In the genomic region with DNA sequence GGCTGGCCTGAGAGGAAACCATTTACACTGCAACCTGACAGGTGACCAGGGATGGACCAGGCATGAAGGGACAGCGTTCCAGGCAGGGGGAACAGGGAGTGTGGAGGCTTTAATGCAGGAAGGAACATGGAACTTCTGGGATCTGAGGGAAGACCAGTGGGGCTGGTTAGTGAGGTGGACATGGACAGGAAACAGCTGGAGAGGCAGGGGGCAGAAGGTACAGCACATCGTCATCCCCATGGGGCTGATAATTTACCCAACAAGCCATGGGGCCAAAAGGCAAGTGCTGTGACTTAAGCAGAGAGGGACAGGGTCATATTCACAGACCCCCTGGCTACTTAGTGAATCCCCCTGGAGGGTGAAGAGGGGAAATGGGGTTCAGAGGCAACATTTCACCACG, we compare ENCODE assay signal across 26 cellular contexts.
DNase-seq lines count a peak whose midpoint lies in the region; ATAC-seq, FAIRE-seq and TF ChIP-seq lines count a peak whose summit lies in the region.
"Had no signal": no experiment of that assay in that cellular context is flagged by ENCODE, and none has a peak within 500 bp of the region (broad histone marks: within the 10 kb centered on the region; RNA-seq: fewer than 3 reads in every experiment).

No MANE protein-coding gene starts in this region.

- 0 out of 2 replicates have a peak overlapping the region, but pooled peaks have one; percentile 43 for H3K4me3 ChIP-seq in HUES48 (ENCODE audit: low read depth, low read length)
- no peak overlapping the region for H3K4me3 ChIP-seq in bronchial epithelial cell (ENCODE audit: low read depth, low read length)
- H3K4me3 ChIP-seq in iPS-20b (ENCODE audit: low read length): peak overlapping the region; percentile 56; the same call in 1 of the 2 replicates
- H3K4me3 ChIP-seq: BLaER1 treated with 17β-estradiol and CSF1 and Interleukin-3, amounts not matched to agents 10 nM and 100 nM; MG63; PC-9 had no signal

- H3K9me3 Mint-ChIP-seq in osteocyte (ENCODE audit: unreplicated experiment): no peaks in the 10 kb centered on the region
- no peaks in the 10 kb centered on the region for H3K9me3 Mint-ChIP-seq in activated T-cell treated with anti-CD3 and anti-CD28 coated beads, Interleukin-2, amount 50 U/mL, for 24 hours
- H3K9me3 Mint-ChIP-seq: CD4-positive, alpha-beta T cell had no signal

- FAIRE-seq in bronchial epithelial cell (lab: Jason Lieb, UNC): peak; percentile 58
- no peak for FAIRE-seq in GM12891 (lab: Jason Lieb, UNC)
- FAIRE-seq: A204.1, D721Med, GM18507 had no signal

- H3K4me1 Mint-ChIP-seq in osteocyte (ENCODE audit: unreplicated experiment): no peaks in the 10 kb centered on the region
- H3K4me1 Mint-ChIP-seq in activated T-cell treated with anti-CD3 and anti-CD28 coated beads, Interleukin-2, amount 50 U/mL, for 24 hours (ENCODE audit: low read depth): no peaks in the 10 kb centered on the region

- H3K27ac ChIP-seq in HUES48 (ENCODE audit: low read depth, low read length) (peak overlapping the region; percentile 82), iPS-20b (ENCODE audit: low read length) (peak overlapping the region; percentile 41)
- H3K27ac ChIP-seq: BLaER1 treated with 17β-estradiol and CSF1 and Interleukin-3, amounts not matched to agents 10 nM and 100 nM; PC-9 had no signal

- H3K4me1 ChIP-seq in HUES48 (ENCODE audit: control insufficient read depth, insufficient read depth, low read length) (peaks cover 44% of the 10 kb centered on the region), iPS-20b (ENCODE audit: insufficient read depth, low read length) (peaks cover 35% of the 10 kb centered on the region)
- H3K4me1 ChIP-seq: BLaER1 treated with 17β-estradiol and CSF1 and Interleukin-3, amounts not matched to agents 10 nM and 100 nM had no signal

- peaks cover 46% of the 10 kb centered on the region for H3K27me3 Mint-ChIP-seq in osteocyte (ENCODE audit: unreplicated experiment)
- H3K27me3 Mint-ChIP-seq in activated T-cell treated with anti-CD3 and anti-CD28 coated beads, Interleukin-2, amount 50 U/mL, for 24 hours: peaks cover 23% of the 10 kb centered on the region

- no peak for ATAC-seq in GM18517 (IDR thresholded peaks at IDR 0.05; ENCODE audit: unreplicated experiment)

- no peak for TF ChIP-seq CTCF in bronchial epithelial cell (IDR thresholded peaks at IDR 0.05; ENCODE audit: insufficient read depth, low read length, severe bottlenecking)
- no peak for TF ChIP-seq CTCF in osteocyte (IDR thresholded peaks at IDR 0.05)

- no peaks in the 10 kb centered on the region for H3K9me3 ChIP-seq in HUES48 (ENCODE audit: control insufficient read depth, insufficient read depth, low read length)
- H3K9me3 ChIP-seq in iPS-20b (ENCODE audit: insufficient read depth, low read depth, low read length): no peaks in the 10 kb centered on the region
- H3K9me3 ChIP-seq: MG63 had no signal

- no peak overlapping the region for H3K27ac Mint-ChIP-seq in osteocyte (ENCODE audit: unreplicated experiment)
- no peak overlapping the region for H3K27ac Mint-ChIP-seq in activated T-cell treated with anti-CD3 and anti-CD28 coated beads, Interleukin-2, amount 50 U/mL, for 24 hours
- H3K27ac Mint-ChIP-seq: CD4-positive, alpha-beta T cell had no signal

- TF ChIP-seq POLR2A in GM12891 (IDR thresholded peaks at IDR 0.05; ENCODE audit: low read depth, low read length): no peak

- H3K9ac ChIP-seq in HUES48 (ENCODE audit: low read depth, low read length): peak overlapping the region; percentile 26
- peak overlapping the region; percentile 73; the same call in 1 of the 2 replicates for H3K9ac ChIP-seq in iPS-20b (ENCODE audit: low read depth, low read length)
- H3K9ac ChIP-seq: BLaER1 treated with 17β-estradiol and CSF1 and Interleukin-3, amounts not matched to agents 10 nM and 100 nM had no signal

- H3K36me3 ChIP-seq in HUES48 (ENCODE audit: control insufficient read depth, insufficient read depth, low read length): no peaks in the 10 kb centered on the region
- no peaks in the 10 kb centered on the region for H3K36me3 ChIP-seq in bronchial epithelial cell (ENCODE audit: control insufficient read depth, insufficient read depth, low read length)
- no peaks in the 10 kb centered on the region for H3K36me3 ChIP-seq in iPS-20b (ENCODE audit: insufficient read depth, low read depth, low read length)
- H3K36me3 ChIP-seq: BLaER1 treated with 17β-estradiol and CSF1 and Interleukin-3, amounts not matched to agents 10 nM and 100 nM; MG63 had no signal

- no peaks in the 10 kb centered on the region for H3K27me3 ChIP-seq in HUES48 (ENCODE audit: control insufficient read depth, insufficient read depth, low read length)
- peaks cover 2% of the 10 kb centered on the region for H3K27me3 ChIP-seq in bronchial epithelial cell (ENCODE audit: control insufficient read depth, insufficient read depth, low read length)
- no peaks in the 10 kb centered on the region for H3K27me3 ChIP-seq in iPS-20b (ENCODE audit: insufficient read depth, low read length)
- H3K27me3 ChIP-seq: BLaER1 treated with 17β-estradiol and CSF1 and Interleukin-3, amounts not matched to agents 10 nM and 100 nM; MG63 had no signal

- no peak overlapping the region for H3K4me3 Mint-ChIP-seq in osteocyte (ENCODE audit: unreplicated experiment)
- no peak overlapping the region for H3K4me3 Mint-ChIP-seq in activated T-cell treated with anti-CD3 and anti-CD28 coated beads, Interleukin-2, amount 50 U/mL, for 24 hours
- H3K4me3 Mint-ChIP-seq: CD4-positive, alpha-beta T cell had no signal

- no peaks in the 10 kb centered on the region for H3K36me3 Mint-ChIP-seq in osteocyte (ENCODE audit: unreplicated experiment)
- no peaks in the 10 kb centered on the region for H3K36me3 Mint-ChIP-seq in activated T-cell treated with anti-CD3 and anti-CD28 coated beads, Interleukin-2, amount 50 U/mL, for 24 hours (ENCODE audit: low read depth)

- DNase-seq in bronchial epithelial cell (ENCODE audit: low read depth): no peak
- peak; percentile 34 for DNase-seq in osteocyte (ENCODE audit: extremely low spot score, unreplicated experiment)
- no peak for DNase-seq in activated T-cell treated with anti-CD3 and anti-CD28 coated beads, Interleukin-2, amount 50 U/mL, for 24 hours
- no peak for DNase-seq in activated naive CD4-positive, alpha-beta T cell (lab: John Stamatoyannopoulos, UW)
- no peak for DNase-seq in GM12891 (ENCODE audit: insufficient read length, low spot score)
- DNase-seq: AML-193; CD4-positive, alpha-beta T cell; GOT3; KG1; MG63; NCI-H1105 treated with DMSO at 0.1 percent for 48 hours; NCI-H146; NCI-H1930; NCI-H2107; NCI-H446; NCI-H524 treated with DMSO at 0.1 percent for 48 hours; NCI-H774; PC-9; Right ventricle myocardium superior had no signal

TF ChIP-seq in GM12891, 5 proteins besides CTCF, POLR2A, EP300 and RAD21:
- TF ChIP-seq POLR2AphosphoS5 (IDR thresholded peaks at IDR 0.05; ENCODE audit: low read depth, low read length): no peak
- no peak for TF ChIP-seq TAF1 (IDR thresholded peaks at IDR 0.05; ENCODE audit: low read depth, low read length)
- no peak for TF ChIP-seq PAX5 (IDR thresholded peaks at IDR 0.05; ENCODE audit: insufficient read depth, low read length, severe bottlenecking)
- no peak for TF ChIP-seq POU2F2 (IDR thresholded peaks at IDR 0.05; ENCODE audit: low read depth, low read length)
- no peak for TF ChIP-seq SPI1 (IDR thresholded peaks at IDR 0.05; ENCODE audit: low read depth, low read length)
